In the genomic region with DNA sequence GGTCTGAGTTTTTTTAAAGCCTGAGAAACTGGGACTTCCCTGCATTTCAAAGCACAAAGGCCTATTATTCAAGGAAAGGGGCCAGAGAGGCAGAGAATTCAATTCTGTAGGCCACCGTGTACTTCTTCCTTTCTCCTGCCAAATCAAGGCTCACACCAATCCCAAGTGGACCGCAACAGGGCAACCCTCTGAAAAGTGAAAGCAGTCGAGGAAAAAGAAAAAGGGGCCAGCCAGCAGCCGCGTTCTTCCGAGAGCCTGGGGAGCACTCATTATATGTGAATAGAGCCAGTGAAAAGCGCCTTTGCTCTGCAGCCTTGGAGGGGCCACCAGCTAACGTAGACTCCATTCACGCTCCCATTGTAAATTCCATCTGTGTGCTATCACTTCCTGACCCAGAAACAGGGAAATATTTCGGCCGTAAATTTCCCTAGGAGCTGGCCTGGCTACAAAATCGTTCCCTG, we compare ENCODE assay signal across 10 cellular contexts.
DNase-seq lines count a peak whose midpoint lies in the region; ATAC-seq, FAIRE-seq and TF ChIP-seq lines count a peak whose summit lies in the region.
"Had no signal": no experiment of that assay in that cellular context is flagged by ENCODE, and none has a peak within 500 bp of the region (broad histone marks: within the 10 kb centered on the region; RNA-seq: fewer than 3 reads in every experiment).

No MANE protein-coding gene starts in this region.

- DNase-seq in H54 (ENCODE audit: insufficient read length, low spot score) (peak; percentile 45), choroid plexus epithelial cell (ENCODE audit: low read depth) (peak; percentile 48), kidney glomerular epithelial cell (lab: John Stamatoyannopoulos, UW) (peak; percentile 37), GDM1 (lab: John Stamatoyannopoulos, UW) (no peak), NCI-H1417 (lab: John Stamatoyannopoulos, UW) (no peak), NCI-H748 treated with DMSO at 0.1 percent for 48 hours (lab: John Stamatoyannopoulos, UW) (no peak)

- H3K4me3 ChIP-seq in choroid plexus epithelial cell (ENCODE audit: low read depth, low read length) (peak overlapping the region; percentile 48), skin epidermis (peak overlapping the region in 1 of 7 experiments; percentile 16)

- TF ChIP-seq CTCF in choroid plexus epithelial cell (conservative IDR thresholded peaks at IDR 0.05; ENCODE audit: low read depth, low read length): no peak

- peak overlapping the region in 12 of 21 experiments; percentile 6 to 74 (median 50) for H3K27ac ChIP-seq in skin epidermis

- TF ChIP-seq POLR2A in H54 (IDR thresholded peaks at IDR 0.05; ENCODE audit: low read depth, low read length): no peak

- ATAC-seq in HG03135 (IDR thresholded peaks at IDR 0.05; ENCODE audit: unreplicated experiment): no peak
- ATAC-seq: esophagus mucosa had no signal

- FAIRE-seq in H54 (lab: Jason Lieb, UNC): peak; percentile 60
- FAIRE-seq: TTC549 had no signal

Comparison
In these comparisons a context has a peak if more than half of its experiments do, and no peak if none do; other contexts are left out.
1. DNase-seq: peak in H54 (single experiment), choroid plexus epithelial cell (single experiment) and kidney glomerular epithelial cell (single experiment); none in GDM1 (single experiment), NCI-H1417 (0 of 3) and NCI-H748 treated with DMSO at 0.1 percent for 48 hours (single experiment).